8 cellular contexts compared by ENCODE assay signal in genomic region chr5:134758504-134759341, GRCh38. TPM values are rescaled to one million over a fixed set of nuclear protein-coding genes. Genes with fewer than 3 reads are reported as not detected.
A peak's percentile ranks its signal among the peaks of the same experiment; 100 is the strongest.
DNase-seq lines count a peak whose midpoint lies in the region; ATAC-seq and TF ChIP-seq lines count a peak whose summit lies in the region.

Gene DDX46 (plus strand): TSS chr5:134758779. CDS start chr5:134758939, 160 bp downstream.

- ATAC-seq in GM19035 (IDR thresholded peaks at IDR 0.05; ENCODE audit: unreplicated experiment) (peak; percentile 97), HG03354 (IDR thresholded peaks at IDR 0.05; ENCODE audit: poor library complexity, severe bottlenecking, unreplicated experiment) (peak; percentile 97)

- no peaks in the 10 kb centered on the region for H3K36me3 ChIP-seq in kidney epithelial cell (ENCODE audit: control insufficient read depth, insufficient read depth, low read length)

- H3K27me3 ChIP-seq in kidney epithelial cell (ENCODE audit: control insufficient read depth, insufficient read depth, low read length): no peaks in the 10 kb centered on the region

- peak within 1 kb of the TSS; percentile 95 for H3K4me3 ChIP-seq in kidney epithelial cell (ENCODE audit: low read depth, low read length)

- peak; percentile 85 to 90 for DNase-seq in AML-193 (lab: John Stamatoyannopoulos, UW)
- peak; percentile 83 for DNase-seq in NCI-H446 treated with DMSO at 0.1 percent for 48 hours (lab: John Stamatoyannopoulos, UW)
- peak; percentile 95 for DNase-seq in activated CD4-positive, CD25-positive, alpha-beta regulatory T cell treated with anti-CD3 and anti-CD28 coated beads, Interleukin-2, amount 50 U/mL, for 72 hours
- peak; percentile 32 to 76 for DNase-seq in cerebellar nuclear complex (lab: John Stamatoyannopoulos, UW)
- peak; percentile 62 for DNase-seq in kidney epithelial cell (ENCODE audit: low read depth)
- DNase-seq in stimulated activated CD4-positive, alpha-beta T cell treated with anti-CD3 and anti-CD28 coated beads, Interleukin-15, amount 100 ng/mL, for 48 hours (ENCODE audit: low read depth in 2 of 2): peak; percentile 93 to 94

- peak; percentile 78 for TF ChIP-seq CTCF in kidney epithelial cell (IDR thresholded peaks at IDR 0.05; ENCODE audit: insufficient read depth, low read length, poor library complexity, severe bottlenecking)

RNA-seq across cellular contexts. Expression of gene DDX46, which starts in this region (rescaled TPM):
- 16.2 and 20.5 TPM in 2 replicates for total RNA-seq in kidney epithelial cell

Comparison
In these comparisons a context has a peak if more than half of its experiments do, and no peak if none do; other contexts are left out.
1. Peak in every context shown above with its lines: DNase-seq, ATAC-seq and H3K4me3 ChIP-seq.